In genomic region chr3:111903067-111903511, GRCh38 we compare ENCODE assay signal across 1 cellular context.
TF ChIP-seq lines count a peak whose summit lies in the region.

No MANE protein-coding gene starts in this region.

TF ChIP-seq in IMR-90, 13 proteins besides CTCF, POLR2A, EP300 and RAD21:
- TF ChIP-seq BHLHE40 (IDR thresholded peaks at IDR 0.05; ENCODE audit: low read depth, low read length) (no peak), MXI1 (IDR thresholded peaks at IDR 0.05; ENCODE audit: borderline replicate concordance, low read depth, low read length) (no peak), RFX5 (IDR thresholded peaks at IDR 0.05; ENCODE audit: low read depth, low read length) (0 out of 2 replicates have a peak, but pooled peaks have one; percentile 34), SMC3 (IDR thresholded peaks at IDR 0.05; ENCODE audit: low read depth, low read length) (no peak)
